ENCODE assay signal across 22 cellular contexts in genomic region chr2:235562065-235562747, GRCh38.
"Had no signal": no experiment of that assay in that cellular context is flagged by ENCODE, and none has a peak within 500 bp of the region (broad histone marks: within the 10 kb centered on the region; RNA-seq: fewer than 3 reads in every experiment).

No MANE protein-coding gene starts in this region.

- DNase-seq: activated CD4-positive, alpha-beta T cell treated with anti-CD3 and anti-CD28 coated beads for 4 hours; activated CD8-positive, alpha-beta memory T cell treated with anti-CD3 and anti-CD28 coated beads, Interleukin-2, amount 50 U/mL, for 4 hours; activated CD8-positive, alpha-beta T cell treated with anti-CD3 and anti-CD28 coated beads for 36 hours; activated naive CD4-positive, alpha-beta T cell treated with anti-CD3 and anti-CD28 coated beads, Interleukin-2, amount 50 U/mL, for 16 hours; activated naive CD8-positive, alpha-beta T cell treated with anti-CD3 and anti-CD28 coated beads, Interleukin-2, amount 10 ng/mL, durations not matched to agents 7 days and 5 days; activated T-cell treated with anti-CD3 and anti-CD28 coated beads, Interleukin-2, amount 50 U/mL, for 1 hour; body of pancreas; central memory CD4-positive, alpha-beta T cell; Kasumi-1; NCI-H1048; NCI-H2029; NCI-H2107; NCI-H2171 treated with DMSO at 0.1 percent for 48 hours; NCI-H226; NCI-H526; RPMI8226; T-cell had no signal

- H3K27ac ChIP-seq: ascending aorta, body of pancreas, SK-N-MC, WERI-Rb-1 had no signal

- ATAC-seq: activated CD4-positive, CD25-positive, alpha-beta regulatory T cell treated with anti-CD3 and anti-CD28 coated beads, Interleukin-2, amount 50 U/mL, for 24 hours; activated CD8-positive, alpha-beta T cell treated with anti-CD3 and anti-CD28 coated beads for 36 hours; body of pancreas; Right ventricle myocardium inferior; T-cell had no signal

- H3K36me3 ChIP-seq: ascending aorta, WERI-Rb-1 had no signal

- H3K4me1 ChIP-seq: ascending aorta had no signal

- H3K9me3 ChIP-seq: ascending aorta, body of pancreas had no signal

- H3K27me3 ChIP-seq: ascending aorta, body of pancreas had no signal

- H3K4me3 ChIP-seq: ascending aorta, body of pancreas had no signal
